ENCODE assay signal across 13 cellular contexts in the genomic region with DNA sequence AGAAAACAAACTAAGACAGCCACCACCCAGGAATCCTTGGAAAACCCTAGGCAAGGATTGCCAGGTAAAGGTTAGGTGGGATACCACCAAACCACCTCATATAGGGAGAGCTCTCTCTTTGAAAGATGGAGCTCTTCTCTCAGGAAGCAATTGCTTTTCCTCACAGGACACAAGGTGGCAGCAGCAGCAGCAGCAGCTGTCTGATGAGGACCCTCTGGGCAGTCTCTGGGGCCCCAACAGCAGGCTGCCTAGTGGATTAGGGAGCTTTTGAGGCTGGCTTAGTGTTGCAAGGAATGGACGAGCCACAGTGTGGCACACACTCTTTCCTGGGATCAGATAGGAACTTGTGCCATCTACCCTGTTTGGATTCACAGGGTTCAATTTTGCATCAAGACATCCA. TPM values are rescaled to one million over a fixed set of nuclear protein-coding genes. Genes with fewer than 3 reads are reported as not detected.
DNase-seq lines count a peak whose midpoint lies in the region; ATAC-seq and TF ChIP-seq lines count a peak whose summit lies in the region.
"Had no signal": no experiment of that assay in that cellular context is flagged by ENCODE, and none has a peak within 500 bp of the region (broad histone marks: within the 10 kb centered on the region; RNA-seq: fewer than 3 reads in every experiment).

No MANE protein-coding gene starts in this region.

- H3K36me3 Mint-ChIP-seq in HFFc6 (ENCODE audit: low read depth): no peaks in the 10 kb centered on the region

- no peaks in the 10 kb centered on the region for H4K20me1 ChIP-seq in DND-41 (ENCODE audit: insufficient read depth, low read length)

- H3K9me3 Mint-ChIP-seq in HFFc6: no peaks in the 10 kb centered on the region
- H3K9me3 Mint-ChIP-seq: activated T-helper 1 cell treated with anti-CD3 and anti-CD28 coated beads, Interleukin-12 subunit alpha, Interleukin-12 subunit beta, Interleukin-2, Interleukin-4 antibody, amounts not matched to agents 30 ng/mL and 10 ng/mL and 1 ng/mL, durations not matched to agents 14 hours and 24 hours and 36 hours; stimulated activated naive CD8-positive, alpha-beta T cell treated with anti-CD3 and anti-CD28 coated beads, Interleukin-15, amount 100 ng/mL, for 72 hours had no signal

- H3K27ac Mint-ChIP-seq in HFFc6: no peak overlapping the region
- H3K27ac Mint-ChIP-seq: activated T-helper 1 cell treated with anti-CD3 and anti-CD28 coated beads, Interleukin-12 subunit alpha, Interleukin-12 subunit beta, Interleukin-2, Interleukin-4 antibody, amounts not matched to agents 30 ng/mL and 10 ng/mL and 1 ng/mL, durations not matched to agents 14 hours and 24 hours and 36 hours; stimulated activated naive CD8-positive, alpha-beta T cell treated with anti-CD3 and anti-CD28 coated beads, Interleukin-15, amount 100 ng/mL, for 72 hours had no signal

- H3K4me3 ChIP-seq in DND-41 (ENCODE audit: low read depth in 1 of 2, low read length in 2 of 2) (no peak overlapping the region), kidney epithelial cell (ENCODE audit: low read depth, low read length) (no peak overlapping the region), left ventricle myocardium inferior (no peak overlapping the region)
- H3K4me3 ChIP-seq: body of pancreas, MG63 had no signal

- H3K27me3 ChIP-seq in DND-41 (ENCODE audit: insufficient read depth, low read length, poor library complexity) (no peaks in the 10 kb centered on the region), kidney epithelial cell (ENCODE audit: control insufficient read depth, insufficient read depth, low read length) (peaks cover 2% of the 10 kb centered on the region), left ventricle myocardium inferior (ENCODE audit: low read depth) (no peaks in the 10 kb centered on the region)
- H3K27me3 ChIP-seq: body of pancreas, MG63 had no signal

- H3K79me2 ChIP-seq in DND-41 (ENCODE audit: insufficient read depth, low read length): no peaks in the 10 kb centered on the region

- H3K4me2 ChIP-seq in DND-41 (ENCODE audit: insufficient read depth, low read length): no peak overlapping the region

- no peak overlapping the region for H2AFZ ChIP-seq in DND-41 (ENCODE audit: low read depth, low read length)

- no peaks in the 10 kb centered on the region for H3K36me3 ChIP-seq in DND-41 (ENCODE audit: insufficient read depth, low read length)
- H3K36me3 ChIP-seq in kidney epithelial cell (ENCODE audit: control insufficient read depth, insufficient read depth, low read length): no peaks in the 10 kb centered on the region
- H3K36me3 ChIP-seq in left ventricle myocardium inferior: no peaks in the 10 kb centered on the region
- H3K36me3 ChIP-seq: MG63 had no signal

- no peak overlapping the region for H3K9ac ChIP-seq in DND-41 (ENCODE audit: low read depth, low read length)

- H3K4me1 Mint-ChIP-seq in HFFc6 (ENCODE audit: low read depth): peaks cover 13% of the 10 kb centered on the region
- H3K4me1 Mint-ChIP-seq: stimulated activated naive CD8-positive, alpha-beta T cell treated with anti-CD3 and anti-CD28 coated beads, Interleukin-15, amount 100 ng/mL, for 72 hours had no signal

- no peaks in the 10 kb centered on the region for H3K4me1 ChIP-seq in DND-41 (ENCODE audit: insufficient read depth, low read length)
- H3K4me1 ChIP-seq in left ventricle myocardium inferior: no peaks in the 10 kb centered on the region
- H3K4me1 ChIP-seq: body of pancreas had no signal

- DNase-seq in DND-41 (no peak), HFFc6 (no peak), SW480 (ENCODE audit: low spot score) (peak; percentile 8), kidney epithelial cell (ENCODE audit: low read depth) (no peak), NCI-H2171 treated with DMSO at 0.1 percent for 48 hours (lab: John Stamatoyannopoulos, UW) (no peak), left ventricle myocardium inferior (no peak)
- DNase-seq: activated CD4-positive, alpha-beta T cell treated with anti-CD3 and anti-CD28 coated beads for 4 hours; body of pancreas; MG63; stimulated activated naive CD8-positive, alpha-beta T cell treated with anti-CD3 and anti-CD28 coated beads, Interleukin-15, amount 100 ng/mL, for 72 hours had no signal

- H3K27ac ChIP-seq in DND-41 (ENCODE audit: low read length) (no peak overlapping the region), left ventricle myocardium inferior (replicated peaks) (no peak overlapping the region)
- H3K27ac ChIP-seq: body of pancreas had no signal

- H3K27me3 Mint-ChIP-seq in HFFc6 (ENCODE audit: insufficient read depth): no peaks in the 10 kb centered on the region; the same call in 1 of the 2 replicates
- H3K27me3 Mint-ChIP-seq: stimulated activated naive CD8-positive, alpha-beta T cell treated with anti-CD3 and anti-CD28 coated beads, Interleukin-15, amount 100 ng/mL, for 72 hours had no signal

- H3K9me3 ChIP-seq in DND-41 (ENCODE audit: insufficient read depth, low read length, severe bottlenecking) (no peaks in the 10 kb centered on the region), left ventricle myocardium inferior (replicated peaks) (no peaks in the 10 kb centered on the region)
- H3K9me3 ChIP-seq: body of pancreas, MG63 had no signal

- TF ChIP-seq CTCF in DND-41 (IDR thresholded peaks at IDR 0.05; ENCODE audit: borderline replicate concordance, extremely low read depth, low read length, poor library complexity, severe bottlenecking) (peak; percentile 18), HFFc6 (IDR thresholded peaks at IDR 0.05) (peak; percentile 44; the same call in 1 of the 2 replicates), kidney epithelial cell (IDR thresholded peaks at IDR 0.05; ENCODE audit: insufficient read depth, low read length, poor library complexity, severe bottlenecking) (peak; percentile 26), left ventricle myocardium inferior (IDR thresholded peaks at IDR 0.05; ENCODE audit: borderline replicate concordance) (no peak)

- intact Hi-C loops in left ventricle myocardium inferior (cut with micrococcal nuclease): no loop called here

- ATAC-seq in DND-41 (ENCODE audit: insufficient read depth, low read depth): no peak
- no peak for ATAC-seq in GM19452 (IDR thresholded peaks at IDR 0.05; ENCODE audit: unreplicated experiment)
- ATAC-seq in HG03039 (IDR thresholded peaks at IDR 0.05; ENCODE audit: unreplicated experiment): no peak
- ATAC-seq: body of pancreas; stimulated activated naive CD8-positive, alpha-beta T cell treated with anti-CD3 and anti-CD28 coated beads, Interleukin-15, amount 100 ng/mL, for 72 hours had no signal

- H3K4me3 Mint-ChIP-seq in HFFc6: no peak overlapping the region
- H3K4me3 Mint-ChIP-seq: activated T-helper 1 cell treated with anti-CD3 and anti-CD28 coated beads, Interleukin-12 subunit alpha, Interleukin-12 subunit beta, Interleukin-2, Interleukin-4 antibody, amounts not matched to agents 30 ng/mL and 10 ng/mL and 1 ng/mL, durations not matched to agents 14 hours and 24 hours and 36 hours; stimulated activated naive CD8-positive, alpha-beta T cell treated with anti-CD3 and anti-CD28 coated beads, Interleukin-15, amount 100 ng/mL, for 72 hours had no signal

RNA-seq across cellular contexts. Expression of a gene that starts 41.4 kb away (rescaled TPM):
- 1 to 10 TPM in 4 of 6 experiments, under 1 TPM in 2; 0.47 to 3.0 (median 2.3) TPM for total RNA-seq in HFFc6 (2021; fragmentation: NEBNext Ultra II Directional; extraction: Animal tissue kit (Norgen Biotek cat#: 25700))
- total RNA-seq in kidney epithelial cell: 5.6 and 7.5 TPM in 2 replicates
- 3.7 TPM for total RNA-seq in left ventricle myocardium inferior
- total RNA-seq: activated T-helper 1 cell treated with anti-CD3 and anti-CD28 coated beads, Interleukin-12 subunit alpha, Interleukin-12 subunit beta, Interleukin-2, Interleukin-4 antibody, amounts not matched to agents 30 ng/mL and 10 ng/mL and 1 ng/mL, durations not matched to agents 14 hours and 24 hours and 36 hours had no signal
